ENCODE assay signal across 14 cellular contexts in the genomic region with DNA sequence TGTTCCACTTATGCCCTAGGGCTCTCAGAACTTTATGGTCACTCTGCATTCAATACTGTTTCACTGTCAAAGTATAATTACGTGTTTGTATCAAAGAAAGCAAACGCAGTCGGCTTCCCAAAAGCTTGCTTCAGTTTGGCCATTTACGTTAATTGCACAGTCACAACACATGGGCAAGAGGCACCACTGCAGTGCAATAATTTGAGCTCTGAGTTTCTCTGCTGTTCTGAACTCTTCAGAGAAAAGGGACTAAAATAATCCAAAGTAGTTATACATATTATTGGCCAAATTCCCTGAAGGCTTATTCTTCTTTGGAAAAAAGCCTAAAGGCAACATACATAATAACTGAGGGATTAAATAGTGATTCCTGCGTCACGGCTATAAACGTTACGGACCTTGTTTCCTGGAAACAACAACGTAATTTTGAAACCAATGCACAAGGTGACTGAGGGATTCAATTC. TPM values are rescaled to one million over a fixed set of nuclear protein-coding genes. Genes with fewer than 3 reads are reported as not detected.
DNase-seq lines count a peak whose midpoint lies in the region; ATAC-seq and TF ChIP-seq lines count a peak whose summit lies in the region.
"Had no signal": no experiment of that assay in that cellular context is flagged by ENCODE, and none has a peak within 500 bp of the region (broad histone marks: within the 10 kb centered on the region; RNA-seq: fewer than 3 reads in every experiment).

No MANE protein-coding gene starts in this region.

- ATAC-seq in gastrocnemius medialis (peak; percentile 42 to 60), GM21526 (IDR thresholded peaks at IDR 0.05; ENCODE audit: low FRiP score, unreplicated experiment) (no peak)
- ATAC-seq: upper lobe of right lung had no signal

- H3K4me3 Mint-ChIP-seq in CD8-positive, alpha-beta memory T cell, result no peak overlapping the region

- no peaks in the 10 kb centered on the region for H3K36me3 ChIP-seq in HAP-1 (replicated peaks)
- H3K36me3 ChIP-seq in esophagus squamous epithelium, result no peaks in the 10 kb centered on the region
- no peaks in the 10 kb centered on the region for H3K36me3 ChIP-seq in gastrocnemius medialis
- H3K36me3 ChIP-seq in CD8-positive, alpha-beta memory T cell (ENCODE audit: insufficient read depth, low read length), result no peaks in the 10 kb centered on the region
- H3K36me3 ChIP-seq: colonic mucosa, upper lobe of right lung had no signal

- POLR2A ChIA-PET in CD8-positive, alpha-beta memory T cell (lab: Charles Lee), result no interaction called here

- H3K27me3 ChIP-seq in HAP-1 (ENCODE audit: low read depth), result no peaks in the 10 kb centered on the region
- no peaks in the 10 kb centered on the region for H3K27me3 ChIP-seq in esophagus squamous epithelium
- no peaks in the 10 kb centered on the region for H3K27me3 ChIP-seq in gastrocnemius medialis
- no peaks in the 10 kb centered on the region for H3K27me3 ChIP-seq in CD8-positive, alpha-beta memory T cell (ENCODE audit: insufficient read depth, low read length, poor library complexity, severe bottlenecking)
- H3K27me3 ChIP-seq: colonic mucosa, upper lobe of right lung had no signal

- in situ Hi-C loops in HAP-1 (cut with MboI; ENCODE audit: low sequenced_read_pairs), result no loop called here
- in situ Hi-C loops in gastrocnemius medialis (cut with MboI; ENCODE audit: low sequenced_read_pairs in 4 of 4), result no loop called here

- H3K9me3 Mint-ChIP-seq in CD8-positive, alpha-beta memory T cell, result peaks cover 0 to 3% (median 2%) of the 10 kb centered on the region in 5 donors

- TF ChIP-seq POLR2A in esophagus squamous epithelium (IDR thresholded peaks at IDR 0.05) (no peak), gastrocnemius medialis (IDR thresholded peaks at IDR 0.05) (no peak)

- no peak for TF ChIP-seq CTCF in esophagus squamous epithelium (IDR thresholded peaks at IDR 0.05)
- no peak for TF ChIP-seq CTCF in gastrocnemius medialis (IDR thresholded peaks at IDR 0.05 in 4 of 5, conservative IDR thresholded peaks at IDR 0.05 in 1 of 5)

- peaks cover 36% of the 10 kb centered on the region for H3K4me1 ChIP-seq in HAP-1
- H3K4me1 ChIP-seq in esophagus squamous epithelium, result peaks cover 0 to 8% (median 2%) of the 10 kb centered on the region in 3 donors
- H3K4me1 ChIP-seq in gastrocnemius medialis, result peaks cover 10 to 40% of the 10 kb centered on the region in 2 donors
- no peaks in the 10 kb centered on the region for H3K4me1 ChIP-seq in CD8-positive, alpha-beta memory T cell (ENCODE audit: insufficient read depth, low read length)
- H3K4me1 ChIP-seq: colonic mucosa, upper lobe of right lung had no signal

- H3K27ac Mint-ChIP-seq in CD8-positive, alpha-beta memory T cell, result no peak overlapping the region

- 29 to 30% methylated on average over 9 of the region's 9 CpGs for WGBS in esophagus squamous epithelium, 2 donors

- H3K27me3 Mint-ChIP-seq in CD8-positive, alpha-beta memory T cell, result no peaks in the 10 kb centered on the region

- intact Hi-C loops in esophagus squamous epithelium (cut with DNase I) (no loop called here), gastrocnemius medialis (cut with DNase I; ENCODE audit: low total_unique reads) (no loop called here)

- CTCF ChIA-PET in CD8-positive, alpha-beta memory T cell (lab: Charles Lee), result no interaction called here

- H3K4me3 ChIP-seq in HAP-1 (no peak overlapping the region), esophagus squamous epithelium (peak overlapping the region in 3 of 4 donors; percentile 14 to 54 (median 23)), gastrocnemius medialis (peak overlapping the region in 2 of 4 donors; percentile 39 to 51)
- no peak overlapping the region for H3K4me3 ChIP-seq in CD8-positive, alpha-beta memory T cell (ENCODE audit: low read length)
- H3K4me3 ChIP-seq: colonic mucosa, upper lobe of right lung had no signal

- DNase-seq in HAP-1 (ENCODE audit: low spot score in 2 of 2) (peak; percentile 42 to 85), NCI-H345 treated with DMSO at 0.1 percent for 48 hours (lab: John Stamatoyannopoulos, UW; ENCODE audit: unreplicated experiment) (peak; percentile 13), esophagus squamous epithelium (lab: John Stamatoyannopoulos, UW) (no peak), gastrocnemius medialis (no peak), NCI-H187 (lab: John Stamatoyannopoulos, UW) (no peak), activated gamma-delta T cell (lab: John Stamatoyannopoulos, UW) (no peak)
- no peak for DNase-seq in CD8-positive, alpha-beta memory T cell
- DNase-seq: colonic mucosa, mesendoderm, NCI-H1092, NCI-H526 treated with DMSO at 0.1 percent for 48 hours, T1000, upper lobe of right lung had no signal

- H3K36me3 Mint-ChIP-seq in CD8-positive, alpha-beta memory T cell, result no peaks in the 10 kb centered on the region

- no peaks in the 10 kb centered on the region for H3K4me1 Mint-ChIP-seq in CD8-positive, alpha-beta memory T cell

- H3K9me3 ChIP-seq in HAP-1, result no peaks in the 10 kb centered on the region
- H3K9me3 ChIP-seq in esophagus squamous epithelium, result no peaks in the 10 kb centered on the region
- H3K9me3 ChIP-seq in gastrocnemius medialis, result no peaks in the 10 kb centered on the region
- H3K9me3 ChIP-seq in CD8-positive, alpha-beta memory T cell (ENCODE audit: low read length), result no peaks in the 10 kb centered on the region
- H3K9me3 ChIP-seq: colonic mucosa, upper lobe of right lung had no signal

- H3K27ac ChIP-seq in esophagus squamous epithelium, result peak overlapping the region in 2 of 4 donors; percentile 9 to 31
- H3K27ac ChIP-seq in gastrocnemius medialis, result peak overlapping the region in 1 of 4 donors; percentile 23
- no peak overlapping the region for H3K27ac ChIP-seq in CD8-positive, alpha-beta memory T cell (ENCODE audit: low read depth, low read length)
- H3K27ac ChIP-seq: colonic mucosa, upper lobe of right lung had no signal

RNA-seq across cellular contexts. Expression of gene RNF150, which starts 51.3 kb away (rescaled TPM):
- 1 to 10 TPM in 3 of 4 donors, under 1 TPM in 1; 0.23 to 6.7 (median 4.5) TPM for total RNA-seq in esophagus squamous epithelium
- total RNA-seq in gastrocnemius medialis, result 10 to 100 TPM in 1 of 4 donors, 1 to 10 TPM in 3; 1.6 to 21.2 (median 4.9) TPM
- total RNA-seq in CD8-positive, alpha-beta memory T cell, result not detected
- not detected for polyA plus RNA-seq in CD8-positive, alpha-beta memory T cell

Comparison
In these comparisons a context has a peak if more than half of its experiments do, and no peak if none do; other contexts are left out.
1. DNase-seq: peak in HAP-1 (2 of 2) and NCI-H345 treated with DMSO at 0.1 percent for 48 hours (single experiment); none in esophagus squamous epithelium (single experiment), gastrocnemius medialis (0 of 2), NCI-H187 (0 of 2), activated gamma-delta T cell (single experiment) and CD8-positive, alpha-beta memory T cell (0 of 5).
2. H3K4me3 ChIP-seq: peak in esophagus squamous epithelium (3 of 4); none in HAP-1 (single experiment) and CD8-positive, alpha-beta memory T cell (single experiment).